In genomic region chr7:129434172-129434845, GRCh38 we compare ENCODE assay signal across 8 cellular contexts. TPM values are rescaled to one million over a fixed set of nuclear protein-coding genes. Genes with fewer than 3 reads are reported as not detected.
DNase-seq lines count a peak whose midpoint lies in the region; ATAC-seq and TF ChIP-seq lines count a peak whose summit lies in the region.

Gene STRIP2 (plus strand): TSS chr7:129434432. CDS start chr7:129434473, 41 bp downstream.

- peak; percentile 69 for DNase-seq in HFFc6
- DNase-seq in MV-4-11 (lab: John Stamatoyannopoulos, UW): peak; percentile 69
- DNase-seq in SK-MEL-5 (ENCODE audit: low read depth, low spot score): peak; percentile 84
- peak; percentile 69 to 88 (median 80) for DNase-seq in activated naive CD4-positive, alpha-beta T cell (lab: John Stamatoyannopoulos, UW)
- DNase-seq in occipital lobe (lab: John Stamatoyannopoulos, UW): peak; percentile 93
- peak; percentile 94 to 97 for DNase-seq in suprapubic skin (ENCODE audit: low spot score in 2 of 2)

- peak within 1 kb of the TSS; percentile 62 for H3K27ac Mint-ChIP-seq in HFFc6

- peak within 1 kb of the TSS; percentile 94 for H3K4me3 Mint-ChIP-seq in HFFc6

- ATAC-seq in gastroesophageal sphincter: peak; percentile 98

- peaks cover 36% of the 10 kb centered on the region for H3K4me1 Mint-ChIP-seq in HFFc6 (ENCODE audit: low read depth)

- TF ChIP-seq EP300 in gastroesophageal sphincter (IDR thresholded peaks at IDR 0.05) (no peak), suprapubic skin (IDR thresholded peaks at IDR 0.05) (no peak)

- peaks cover 5% of the 10 kb centered on the region for H3K27me3 Mint-ChIP-seq in HFFc6 (ENCODE audit: insufficient read depth)

- no peaks in the 10 kb centered on the region for H3K9me3 ChIP-seq in gastroesophageal sphincter
- H3K9me3 ChIP-seq in suprapubic skin: no peaks in the 10 kb centered on the region

- H3K4me3 ChIP-seq in GM08714 (ENCODE audit: low read length) (peak within 1 kb of the TSS; percentile 79), gastroesophageal sphincter (peak within 1 kb of the TSS; percentile 62 to 77), suprapubic skin (peak within 1 kb of the TSS; percentile 71)

- H3K4me1 ChIP-seq in gastroesophageal sphincter: peaks cover 0 to 17% (median 6%) of the 10 kb centered on the region in 3 donors
- peaks cover 15% of the 10 kb centered on the region for H3K4me1 ChIP-seq in suprapubic skin

- H3K27ac ChIP-seq in gastroesophageal sphincter (peak within 1 kb of the TSS; percentile 37 to 84 (median 74)), suprapubic skin (no peak within 1 kb of the TSS)

- TF ChIP-seq POLR2A in gastroesophageal sphincter (IDR thresholded peaks at IDR 0.05): peak in 1 of 2 donors; percentile 14
- no peak for TF ChIP-seq POLR2A in suprapubic skin (IDR thresholded peaks at IDR 0.05)

- H3K36me3 ChIP-seq in gastroesophageal sphincter (peaks cover 0 to 1% of the 10 kb centered on the region in 2 donors), suprapubic skin (no peaks in the 10 kb centered on the region)

- 0% methylated on average over 3 to 6 of the region's 74 CpGs for WGBS in gastroesophageal sphincter (ENCODE audit: low coverage in 1 of 2), 2 donors
- 0% methylated on average over 36 of the region's 74 CpGs for WGBS in suprapubic skin

- no peaks in the 10 kb centered on the region for H3K36me3 Mint-ChIP-seq in HFFc6 (ENCODE audit: low read depth)

- in situ Hi-C loops in SK-MEL-5 (cut with HindIII; ENCODE audit: low pct_unique_long_range_greater_than_20kb, low sequenced_read_pairs): no loop called here

- H3K27me3 ChIP-seq in gastroesophageal sphincter (no peaks in the 10 kb centered on the region), suprapubic skin (peaks cover 13% of the 10 kb centered on the region)

- TF ChIP-seq CTCF in HFFc6 (IDR thresholded peaks at IDR 0.05) (no peak), gastroesophageal sphincter (IDR thresholded peaks at IDR 0.05) (no peak), suprapubic skin (IDR thresholded peaks at IDR 0.05) (no peak)

- H3K9me3 Mint-ChIP-seq in HFFc6: no peaks in the 10 kb centered on the region

RNA-seq across cellular contexts. Expression of gene STRIP2, which starts in this region (rescaled TPM):
- total RNA-seq in HFFc6 (2021; fragmentation: NEBNext Ultra II Directional; extraction: Animal tissue kit (Norgen Biotek cat#: 25700)): 1 to 10 TPM; 1.4 to 3.3 (median 2.2) TPM
- total RNA-seq in SK-MEL-5 (2014; rRNA removed; shearing (Covaris generic)): 12.1 and 12.2 TPM in 2 replicates
- 11.7 and 16.1 TPM in 2 replicates for polyA plus RNA-seq in SK-MEL-5 (2015; cell fraction: cytosol; rRNA removed)
- polyA plus RNA-seq in SK-MEL-5 (2015; cell fraction: nucleus; rRNA removed): 85.9 and 111 TPM in 2 replicates
- total RNA-seq in gastroesophageal sphincter (1 to 10 TPM; 1.2 to 2.6 (median 1.9) TPM), occipital lobe (0.94 TPM), suprapubic skin (1 to 10 TPM in 2 of 4 donors, under 1 TPM in 2; 0.23 to 1.6 (median 0.69) TPM)

Comparison
In these comparisons a context has a peak if more than half of its experiments do, and no peak if none do; other contexts are left out.
1. Peak in DNase-seq in occipital lobe; RNA of the gene not detected or under 1 TPM.